1 cellular context compared by ENCODE assay signal in the genomic region with DNA sequence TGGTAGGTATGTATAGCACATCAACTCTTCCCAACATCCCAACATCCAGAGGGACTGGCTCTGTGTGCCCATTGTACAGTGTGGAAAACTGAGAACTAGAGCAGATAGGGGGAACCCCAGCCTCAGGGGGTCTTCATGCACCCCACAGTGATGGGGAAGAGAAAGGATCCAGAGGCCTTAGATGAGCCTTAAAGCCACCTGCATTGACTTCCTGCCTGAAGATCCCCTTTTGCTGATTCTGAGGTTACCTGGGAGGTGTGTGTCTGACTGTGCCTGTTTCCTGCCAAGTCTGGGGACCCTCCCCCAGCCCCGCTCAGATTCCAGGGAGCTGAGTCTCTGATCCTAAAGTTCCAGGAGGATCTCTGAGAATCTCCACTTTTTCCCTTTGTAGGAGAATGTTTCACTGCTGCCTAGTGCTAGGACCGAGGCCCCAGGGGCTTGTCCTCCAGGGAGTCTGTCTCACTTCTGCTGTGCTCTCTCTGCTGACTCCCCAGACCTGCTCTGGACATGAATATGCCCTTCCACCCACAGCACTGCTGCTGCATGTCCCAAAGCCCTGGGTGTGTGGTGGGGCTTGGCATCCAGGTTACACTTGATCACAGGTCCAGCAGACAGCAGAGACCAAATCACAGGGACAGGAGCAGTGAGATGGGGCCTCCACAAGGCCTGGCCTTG.
TF ChIP-seq lines count a peak whose summit lies in the region.

No MANE protein-coding gene starts in this region.

TF ChIP-seq in GM12878, 131 proteins besides CTCF, POLR2A, EP300 and RAD21:
- TF ChIP-seq HCFC1 (IDR thresholded peaks at IDR 0.05; ENCODE audit: low read length) (no peak), ZNF207 (IDR thresholded peaks at IDR 0.05; ENCODE audit: borderline replicate concordance) (no peak), SMAD1 (IDR thresholded peaks at IDR 0.05; ENCODE audit: low read depth, partially characterized antibody) (no peak), SREBF2 (IDR thresholded peaks at IDR 0.05; ENCODE audit: low read length) (no peak)
- TF ChIP-seq, protein P1, sequence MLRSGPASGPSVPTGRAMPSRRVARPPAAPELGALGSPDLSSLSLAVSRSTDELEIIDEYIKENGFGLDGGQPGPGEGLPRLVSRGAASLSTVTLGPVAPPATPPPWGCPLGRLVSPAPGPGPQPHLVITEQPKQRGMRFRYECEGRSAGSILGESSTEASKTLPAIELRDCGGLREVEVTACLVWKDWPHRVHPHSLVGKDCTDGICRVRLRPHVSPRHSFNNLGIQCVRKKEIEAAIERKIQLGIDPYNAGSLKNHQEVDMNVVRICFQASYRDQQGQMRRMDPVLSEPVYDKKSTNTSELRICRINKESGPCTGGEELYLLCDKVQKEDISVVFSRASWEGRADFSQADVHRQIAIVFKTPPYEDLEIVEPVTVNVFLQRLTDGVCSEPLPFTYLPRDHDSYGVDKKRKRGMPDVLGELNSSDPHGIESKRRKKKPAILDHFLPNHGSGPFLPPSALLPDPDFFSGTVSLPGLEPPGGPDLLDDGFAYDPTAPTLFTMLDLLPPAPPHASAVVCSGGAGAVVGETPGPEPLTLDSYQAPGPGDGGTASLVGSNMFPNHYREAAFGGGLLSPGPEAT (IDR thresholded peaks at IDR 0.05; ENCODE audit: low read depth) = no peak
